9 cellular contexts compared by ENCODE assay signal in genomic region chr16:15427648-15428239, GRCh38. TPM values are rescaled to one million over a fixed set of nuclear protein-coding genes. Genes with fewer than 3 reads are reported as not detected.
DNase-seq lines count a peak whose midpoint lies in the region; ATAC-seq and TF ChIP-seq lines count a peak whose summit lies in the region.
"Had no signal": no experiment of that assay in that cellular context is flagged by ENCODE, and none has a peak within 500 bp of the region (broad histone marks: within the 10 kb centered on the region; RNA-seq: fewer than 3 reads in every experiment).

No MANE protein-coding gene starts in this region.

- intact Hi-C loops in Calu3 (cut with micrococcal nuclease; ENCODE audit: unreplicated experiment) (loop anchor here (2.0 to 10.0 kb wide), 2 partner anchors 39 to 277 kb away; no protein-coding TSS in a partner anchor), adrenal gland (cut with DNase I) (loop anchor here in 1 of 2 donors (10.0 kb wide), 1 partner anchor 277 kb away; no protein-coding TSS in a partner anchor), left ventricle myocardium superior (cut with micrococcal nuclease) (no loop called here)

- no peaks in the 10 kb centered on the region for H3K27me3 ChIP-seq in adrenal gland

- in situ Hi-C loops in KBM-7 (cut with MboI; ENCODE audit: low pct_unique_long_range_greater_than_20kb, low sequenced_read_pairs) = no loop called here

- no TSS peak for BruUV-seq in Calu3 (replicated peaks; lab: Mats Ljungman, UMichigan)

- TF ChIP-seq POLR2A in adrenal gland (IDR thresholded peaks at IDR 0.05) = no peak

- DNase-seq in Calu3 (peak; percentile 60), KBM-7 (peak; percentile 32), T follicular helper cell (ENCODE audit: low read depth) (peak; percentile 31), adrenal gland (peak; percentile 57 to 85 (median 75)), left ventricle myocardium superior (peak; percentile 77), skeletal muscle cell (ENCODE audit: low read depth) (peak; percentile 51), NCI-H1930 (lab: John Stamatoyannopoulos, UW) (no peak)

- H3K9me3 ChIP-seq in adrenal gland (replicated peaks in 1 of 3) = no peaks in the 10 kb centered on the region

- TF ChIP-seq CTCF in Calu3 (IDR thresholded peaks at IDR 0.05; ENCODE audit: unreplicated experiment) (peak; percentile 53), adrenal gland (IDR thresholded peaks at IDR 0.05) (peak; percentile 42 to 82 (median 70))

- H3K27me3 Mint-ChIP-seq in Calu3 (ENCODE audit: unreplicated experiment) = peaks cover under 1% of the 10 kb centered on the region

- H3K4me1 ChIP-seq in adrenal gland (replicated peaks in 1 of 2) = peaks cover 0 to 7% of the 10 kb centered on the region in 2 donors

- H3K36me3 Mint-ChIP-seq in Calu3 (ENCODE audit: insufficient read depth, unreplicated experiment) = no peaks in the 10 kb centered on the region

- no peaks in the 10 kb centered on the region for H3K9me3 Mint-ChIP-seq in Calu3 (ENCODE audit: low read depth, unreplicated experiment)
- H3K9me3 Mint-ChIP-seq: T-helper 1 cell treated with Interleukin-12 subunit alpha and Interleukin-12 subunit beta and Interleukin-4 antibody, amounts not matched to agents 30 μg/mL and 1 μg/mL, for 36 hours had no signal

- H3K4me3 Mint-ChIP-seq in Calu3 (ENCODE audit: low read depth, unreplicated experiment) = no peak overlapping the region
- H3K4me3 Mint-ChIP-seq: T-helper 1 cell treated with Interleukin-12 subunit alpha and Interleukin-12 subunit beta and Interleukin-4 antibody, amounts not matched to agents 30 μg/mL and 1 μg/mL, for 36 hours had no signal

- H3K27ac ChIP-seq in adrenal gland = peak overlapping the region in 2 of 5 donors; percentile 13 to 50

- H3K27ac Mint-ChIP-seq in Calu3 (ENCODE audit: unreplicated experiment) = no peak overlapping the region
- H3K27ac Mint-ChIP-seq: T-helper 1 cell treated with Interleukin-12 subunit alpha and Interleukin-12 subunit beta and Interleukin-4 antibody, amounts not matched to agents 30 μg/mL and 1 μg/mL, for 36 hours had no signal

- 0 to 13% (median 6%) methylated on average over 5 to 8 of the region's 8 CpGs for WGBS in adrenal gland, 4 donors

- H3K36me3 ChIP-seq in adrenal gland (replicated peaks in 1 of 2) = no peaks in the 10 kb centered on the region

- ATAC-seq in left ventricle myocardium superior = peak; percentile 93
- ATAC-seq in HG03139 (IDR thresholded peaks at IDR 0.05; ENCODE audit: unreplicated experiment) = no peak

- no peaks in the 10 kb centered on the region for H3K4me1 Mint-ChIP-seq in Calu3 (ENCODE audit: low read depth, unreplicated experiment)

- no peak overlapping the region for H3K4me3 ChIP-seq in adrenal gland
- H3K4me3 ChIP-seq in skeletal muscle cell (ENCODE audit: low read depth, low read length) = no peak overlapping the region

- CTCF ChIA-PET in Calu3 (lab: Charles Lee) = interaction anchor here (0.6 to 1.9 kb wide), 15 partner anchors 9 to 743 kb away, joined by 3 to 14 read pairs (median 4); partner anchors contain the start of gene MARF1

RNA-seq across cellular contexts. Expression of gene BMERB1, which starts 6.6 kb away (rescaled TPM):
- 3.0 TPM in 2 replicates for total RNA-seq in Calu3 (2022)
- 10 to 100 TPM in 7 of 8 donors, 1 to 10 TPM in 1; 9.8 to 56.0 (median 19.6) TPM for total RNA-seq in adrenal gland
- polyA plus RNA-seq in adrenal gland = 10 to 100 TPM; 12.6 to 17.9 (median 16.8) TPM
- 55.0 TPM for total RNA-seq in left ventricle myocardium superior

RNA-seq across cellular contexts. Expression of gene MPV17L, which starts 32.2 kb away (rescaled TPM):
- total RNA-seq in Calu3 (2022) (10.0 and 11.5 TPM in 2 replicates), adrenal gland (10 to 100 TPM in 4 of 8 donors, 1 to 10 TPM in 4; 7.2 to 19.7 (median 11.9) TPM), left ventricle myocardium superior (5.3 TPM)
- 1 to 10 TPM; 2.6 to 8.2 (median 5.5) TPM for polyA plus RNA-seq in adrenal gland

RNA-seq across cellular contexts. Expression of gene NPIPA5, which starts 49.6 kb away (rescaled TPM):
- total RNA-seq in Calu3 (2022) (18.0 and 18.3 TPM in 2 replicates), adrenal gland (10 to 100 TPM in 3 of 8 donors, 1 to 10 TPM in 5; 4.0 to 17.2 (median 9.0) TPM), left ventricle myocardium superior (9.9 TPM)
- polyA plus RNA-seq in adrenal gland = 100 to 1,000 TPM in 2 of 3 donors, 10 to 100 TPM in 1; 15.2 to 169 (median 106) TPM

Comparison
In these comparisons a context has a peak if more than half of its experiments do, and no peak if none do; other contexts are left out.
1. DNase-seq: peak in Calu3 (single experiment), KBM-7 (single experiment), T follicular helper cell (single experiment), adrenal gland (7 of 7), left ventricle myocardium superior (single experiment) and skeletal muscle cell (single experiment); none in NCI-H1930 (0 of 2).